In the genomic region with DNA sequence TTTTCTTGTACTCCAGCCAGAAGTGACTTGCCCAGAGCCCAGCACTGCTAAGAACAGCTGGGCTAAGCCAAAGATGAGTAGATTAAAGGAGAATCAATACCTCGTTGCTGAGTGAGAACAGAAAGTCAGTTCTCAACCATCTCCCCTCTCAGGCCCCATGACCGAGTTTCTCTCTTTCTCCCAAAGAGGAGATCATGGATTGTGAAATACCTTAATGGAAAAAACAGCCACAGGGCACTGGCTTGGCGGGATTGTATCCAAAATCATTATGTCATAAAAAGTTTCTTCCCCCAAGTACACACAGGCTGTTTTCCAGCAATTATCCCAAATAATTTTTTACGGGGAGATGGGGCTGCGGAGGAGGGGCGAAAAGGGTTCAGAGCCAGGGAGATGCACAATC, we compare ENCODE assay signal across 21 cellular contexts.
A peak's percentile ranks its signal among the peaks of the same experiment; 100 is the strongest.
DNase-seq lines count a peak whose midpoint lies in the region; ATAC-seq, FAIRE-seq and TF ChIP-seq lines count a peak whose summit lies in the region.
"Had no signal": no experiment of that assay in that cellular context is flagged by ENCODE, and none has a peak within 500 bp of the region (broad histone marks: within the 10 kb centered on the region; RNA-seq: fewer than 3 reads in every experiment).

No MANE protein-coding gene starts in this region.

- no peak for TF ChIP-seq EP300 in HepG2 (IDR thresholded peaks at IDR 0.05; ENCODE audit: low read depth in 2 of 2, low read length in 2 of 2)
- no peak for TF ChIP-seq EP300 in HepG2 (CRISPR knock-in tag; IDR thresholded peaks at IDR 0.05; ENCODE audit: borderline replicate concordance)

- in situ Hi-C loops in HepG2 (cut with HindIII; ENCODE audit: extremely low pct_ligation_motif_present, low pct_unique_long_range_greater_than_20kb), result no loop called here

- H3K4me2 ChIP-seq in HepG2 (ENCODE audit: low read depth, low read length) (no peak overlapping the region), smooth muscle cell (no peak overlapping the region)
- H3K4me2 ChIP-seq: BLaER1 treated with 17β-estradiol and CSF1 and Interleukin-3, amounts not matched to agents 10 nM and 100 nM had no signal

- intact Hi-C loops in HepG2 (cut with micrococcal nuclease; ENCODE audit: unreplicated experiment), result no loop called here

- H3K9ac ChIP-seq in HepG2 (ENCODE audit: insufficient read depth, low read depth, low read length) (no peak overlapping the region), smooth muscle cell (ENCODE audit: low read depth) (no peak overlapping the region)
- H3K9ac ChIP-seq: BLaER1 treated with 17β-estradiol and CSF1 and Interleukin-3, amounts not matched to agents 10 nM and 100 nM had no signal

- H3K27ac ChIP-seq in HepG2 (ENCODE audit: extremely low read length, insufficient read depth, low read length) (no peak overlapping the region), substantia nigra (ENCODE audit: low read depth, low read length, poor library complexity, severe bottlenecking) (no peak overlapping the region), smooth muscle cell (ENCODE audit: low read depth) (no peak overlapping the region)
- H3K27ac ChIP-seq: adrenal gland; BLaER1 treated with 17β-estradiol and CSF1 and Interleukin-3, amounts not matched to agents 10 nM and 100 nM; dorsolateral prefrontal cortex; Peyer's patch; spleen had no signal

- WGBS in HepG2 (ENCODE audit: low lambda C conversion rate), result 49% methylated on average over 6 of the region's 6 CpGs
- WGBS in smooth muscle cell (ENCODE audit: low lambda C conversion rate), result 67% methylated on average over 6 of the region's 6 CpGs

- no peaks in the 10 kb centered on the region for H3K9me3 ChIP-seq in HepG2 (ENCODE audit: low read length)
- H3K9me3 ChIP-seq in smooth muscle cell (replicated peaks; ENCODE audit: low read depth), result no peaks in the 10 kb centered on the region
- H3K9me3 ChIP-seq: adrenal gland; BLaER1 treated with 17β-estradiol and CSF1 and Interleukin-3, amounts not matched to agents 10 nM and 100 nM; Peyer's patch; spleen had no signal

- TF ChIP-seq RAD21 in HepG2 (CRISPR knock-in tag; IDR thresholded peaks at IDR 0.05), result no peak

- no peak for ATAC-seq in HepG2
- ATAC-seq: activated CD4-positive, alpha-beta T cell treated with anti-CD3 and anti-CD28 coated beads for 36 hours had no signal

- H2AFZ ChIP-seq in HepG2 (ENCODE audit: low read length) (no peak overlapping the region), smooth muscle cell (ENCODE audit: low read depth) (no peak overlapping the region)

- H3K36me3 ChIP-seq in HepG2 (replicated peaks in 1 of 2; ENCODE audit: control insufficient read depth in 1 of 2, insufficient read depth in 2 of 2, low read length in 2 of 2), result no peaks in the 10 kb centered on the region
- H3K36me3 ChIP-seq in smooth muscle cell (ENCODE audit: low read depth), result no peaks in the 10 kb centered on the region
- H3K36me3 ChIP-seq: adrenal gland; BLaER1 treated with 17β-estradiol and CSF1 and Interleukin-3, amounts not matched to agents 10 nM and 100 nM; Peyer's patch; spleen had no signal

- TF ChIP-seq POLR2A in HepG2 (IDR thresholded peaks at IDR 0.05; ENCODE audit: insufficient read depth in 1 of 2, low read depth in 2 of 2, low read length in 2 of 2), result no peak

- H3K79me2 ChIP-seq in HepG2 (ENCODE audit: insufficient read depth, low read length) (no peaks in the 10 kb centered on the region), smooth muscle cell (ENCODE audit: low read depth) (no peaks in the 10 kb centered on the region)

- no peak for FAIRE-seq in HepG2 (lab: Jason Lieb, UNC)
- FAIRE-seq: A204.1, G401.6, H54 had no signal

- CTCF ChIA-PET in HepG2 (lab: Yijun Ruan, JAX; ENCODE audit: low intra/inter-chr PET ratio, low total read pairs), result no interaction called here

- H3F3A ChIP-seq in smooth muscle cell (ENCODE audit: low read depth), result no peaks in the 10 kb centered on the region

- H4K20me1 ChIP-seq in HepG2 (ENCODE audit: insufficient read depth, low read length), result no peaks in the 10 kb centered on the region; the same call in 1 of the 2 replicates
- H4K20me1 ChIP-seq in smooth muscle cell (ENCODE audit: low read depth), result no peaks in the 10 kb centered on the region
- H4K20me1 ChIP-seq: BLaER1 treated with 17β-estradiol and CSF1 and Interleukin-3, amounts not matched to agents 10 nM and 100 nM had no signal

- POLR2A ChIA-PET in HepG2 (lab: Yijun Ruan, JAX), result no interaction called here

- no peak for TF ChIP-seq CTCF in HepG2 (CRISPR knock-in tag; IDR thresholded peaks at IDR 0.05)
- TF ChIP-seq CTCF in smooth muscle cell (IDR thresholded peaks at IDR 0.05; ENCODE audit: borderline replicate concordance, insufficient read depth, poor library complexity, severe bottlenecking), result no peak

- peaks cover 6 to 58% of the 10 kb centered on the region in 2 experiments; a peak in 4 of 5 replicates for H3K27me3 ChIP-seq in HepG2 (ENCODE audit: control insufficient read depth in 1 of 2, insufficient read depth in 2 of 2, low read length in 2 of 2)
- H3K27me3 ChIP-seq in smooth muscle cell (ENCODE audit: low read depth), result peaks cover 11% of the 10 kb centered on the region
- H3K27me3 ChIP-seq: adrenal gland; BLaER1 treated with 17β-estradiol and CSF1 and Interleukin-3, amounts not matched to agents 10 nM and 100 nM; Peyer's patch had no signal

- H3K4me1 ChIP-seq in HepG2 (ENCODE audit: insufficient read depth, low read length), result no peaks in the 10 kb centered on the region
- no peaks in the 10 kb centered on the region for H3K4me1 ChIP-seq in smooth muscle cell (ENCODE audit: low read depth)
- H3K4me1 ChIP-seq: adrenal gland; BLaER1 treated with 17β-estradiol and CSF1 and Interleukin-3, amounts not matched to agents 10 nM and 100 nM; Peyer's patch; spleen had no signal

- H3K4me3 ChIP-seq in HepG2 (replicated peaks in 1 of 3; ENCODE audit: insufficient read depth in 1 of 3, low read depth in 2 of 3, low read length in 3 of 3), result no peak overlapping the region
- H3K4me3 ChIP-seq in smooth muscle cell, result no peak overlapping the region
- H3K4me3 ChIP-seq: adrenal gland; BLaER1 treated with 17β-estradiol and CSF1 and Interleukin-3, amounts not matched to agents 10 nM and 100 nM; dorsolateral prefrontal cortex; Peyer's patch; spleen had no signal

- no TSS peak for BruUV-seq in HepG2 (replicated peaks; lab: Mats Ljungman, UMichigan)

- DNase-seq in AG20443 (ENCODE audit: low spot score) (peak; percentile 8), NCI-H226 (peak; percentile 71), fibroblast of gingiva (ENCODE audit: low read depth) (peak; percentile 14), HepG2 (ENCODE audit: low spot score) (no peak), substantia nigra (lab: John Stamatoyannopoulos, UW) (no peak), cerebellar nuclear complex (lab: John Stamatoyannopoulos, UW) (no peak), smooth muscle cell (lab: John Stamatoyannopoulos, UW; ENCODE audit: unreplicated experiment) (no peak)
- no peak for DNase-seq in activated T-cell treated with anti-CD3 and anti-CD28 coated beads, Interleukin-2, amount 50 U/mL, for 48 hours
- DNase-seq: activated CD4-positive, alpha-beta T cell treated with anti-CD3 and anti-CD28 coated beads for 36 hours; adrenal gland; NCI-H146; NCI-H2171 treated with DMSO at 0.1 percent for 48 hours; NCI-H748 treated with DMSO at 0.1 percent for 48 hours; spleen; SW 1271 had no signal

TF ChIP-seq in HepG2, 621 proteins besides CTCF, POLR2A, EP300 and RAD21:
- no peak for TF ChIP-seq RNF2 (conservative IDR thresholded peaks at IDR 0.05; ENCODE audit: low read depth)
- TF ChIP-seq STAG1 (CRISPR knock-in tag; IDR thresholded peaks at IDR 0.05), result no peak
- TF ChIP-seq, protein P1, sequence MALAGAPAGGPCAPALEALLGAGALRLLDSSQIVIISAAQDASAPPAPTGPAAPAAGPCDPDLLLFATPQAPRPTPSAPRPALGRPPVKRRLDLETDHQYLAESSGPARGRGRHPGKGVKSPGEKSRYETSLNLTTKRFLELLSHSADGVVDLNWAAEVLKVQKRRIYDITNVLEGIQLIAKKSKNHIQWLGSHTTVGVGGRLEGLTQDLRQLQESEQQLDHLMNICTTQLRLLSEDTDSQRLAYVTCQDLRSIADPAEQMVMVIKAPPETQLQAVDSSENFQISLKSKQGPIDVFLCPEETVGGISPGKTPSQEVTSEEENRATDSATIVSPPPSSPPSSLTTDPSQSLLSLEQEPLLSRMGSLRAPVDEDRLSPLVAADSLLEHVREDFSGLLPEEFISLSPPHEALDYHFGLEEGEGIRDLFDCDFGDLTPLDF (CRISPR knock-in tag; IDR thresholded peaks at IDR 0.05), result no peak
- TF ChIP-seq CEBPB (IDR thresholded peaks at IDR 0.05; ENCODE audit: borderline replicate concordance, low read depth, low read length), result peak; percentile 54; the same call in 1 of the 2 replicates
- TF ChIP-seq, protein P2, sequence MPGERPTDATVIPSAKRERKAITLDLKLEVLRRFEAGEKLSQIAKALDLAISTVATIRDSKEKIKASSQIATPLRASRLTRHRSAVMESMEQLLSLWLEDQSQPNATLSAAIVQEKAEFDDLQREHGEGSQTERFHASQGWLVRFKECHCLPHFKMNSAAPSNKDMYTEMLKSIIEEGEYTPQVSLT (CRISPR knock-in tag; IDR thresholded peaks at IDR 0.05; ENCODE audit: borderline replicate concordance, low read depth), result no peak
- TF ChIP-seq RBM39 (IDR thresholded peaks at IDR 0.05; ENCODE audit: low read depth, low read length, poor library complexity, severe bottlenecking), result no peak

Comparison
In these comparisons a context has a peak if more than half of its experiments do, and no peak if none do; other contexts are left out.
1. DNase-seq: peak in AG20443 (single experiment), NCI-H226 (single experiment) and fibroblast of gingiva (single experiment); none in HepG2 (single experiment), substantia nigra (0 of 49), cerebellar nuclear complex (0 of 2), smooth muscle cell (single experiment) and activated T-cell treated with anti-CD3 and anti-CD28 coated beads, Interleukin-2, amount 50 U/mL, for 48 hours (0 of 2).